ENCODE assay signal across 8 cellular contexts in the genomic region with DNA sequence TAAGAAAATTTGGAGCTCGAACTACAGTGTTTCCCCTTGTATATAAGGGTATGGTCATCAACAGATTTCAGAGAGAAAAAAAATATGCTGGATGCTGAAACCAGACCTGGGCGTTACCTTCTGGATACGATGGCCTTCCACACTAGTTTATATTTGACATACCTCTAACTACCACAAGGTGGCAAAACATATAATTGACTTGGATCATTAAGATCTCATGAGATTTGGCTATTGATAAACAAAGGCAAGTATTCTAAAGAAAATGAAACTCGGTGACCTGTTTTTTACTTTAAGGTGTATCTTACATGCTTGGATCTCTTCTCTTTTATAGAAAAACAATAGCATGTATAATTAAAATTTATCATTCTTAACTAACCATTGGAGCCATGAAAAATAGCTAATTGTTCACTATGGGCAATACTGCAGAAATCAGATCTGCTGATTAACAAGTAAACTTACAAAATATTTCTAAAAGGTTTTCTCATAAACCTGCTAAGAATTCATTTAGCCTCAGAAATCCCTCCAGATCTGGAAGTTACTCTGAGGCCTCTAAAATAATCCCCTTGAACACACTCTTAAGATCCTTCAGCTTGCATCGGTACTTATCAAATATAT.
A peak's percentile ranks its signal among the peaks of the same experiment; 100 is the strongest.
DNase-seq lines count a peak whose midpoint lies in the region; ATAC-seq and TF ChIP-seq lines count a peak whose summit lies in the region.

No MANE protein-coding gene starts in this region.

- H3K4me1 Mint-ChIP-seq in natural killer cell (peaks cover 0 to 5% of the 10 kb centered on the region in 2 donors), chondrocyte (ENCODE audit: low read depth) (no peaks in the 10 kb centered on the region)
- peaks cover 0 to 2% of the 10 kb centered on the region in 2 donors for H3K4me1 Mint-ChIP-seq in natural killer cell treated with Interleukin-12 subunit alpha and Interleukin-12 subunit beta and Interleukin-15 and Interleukin-18, amount 100 ng/mL, for 72 hours (ENCODE audit: low read depth in 2 of 2)
- peaks cover 18% of the 10 kb centered on the region for H3K4me1 Mint-ChIP-seq in activated T-helper 2 cell treated with anti-CD3 and anti-CD28 coated beads, Interferon-gamma antibody, Interleukin-2, Interleukin-4, amounts not matched to agents 10 μg/mL and 5 μg/mL and 100 μg/mL, durations not matched to agents 14 hours and 24 hours and 36 hours (ENCODE audit: low read depth)

- TF ChIP-seq CTCF in natural killer cell (IDR thresholded peaks at IDR 0.05) (peak; percentile 44), chondrocyte (IDR thresholded peaks at IDR 0.05) (peak; percentile 70)

- intact Hi-C loops in natural killer cell (cut with micrococcal nuclease) = loop anchor here (5.0 kb wide), 1 partner anchor 140 kb away; no protein-coding TSS in a partner anchor
- intact Hi-C loops in activated T-helper 2 cell treated with anti-CD3 and anti-CD28 coated beads, Interferon-gamma antibody, Interleukin-2, Interleukin-4, amounts not matched to agents 10 μg/mL and 5 μg/mL and 100 μg/mL, durations not matched to agents 14 hours and 24 hours and 36 hours (cut with micrococcal nuclease) = loop anchor here (1.0 kb wide), 1 partner anchor 141 kb away; no protein-coding TSS in a partner anchor

- ATAC-seq in natural killer cell (peak in 1 of 3 donors; percentile 44), HG03432 (IDR thresholded peaks at IDR 0.05; ENCODE audit: unreplicated experiment) (peak; percentile 82), HG02938 (IDR thresholded peaks at IDR 0.05; ENCODE audit: unreplicated experiment) (no peak)
- no peak for ATAC-seq in natural killer cell treated with Interleukin-12 subunit alpha and Interleukin-12 subunit beta and Interleukin-15 and Interleukin-18, amount 100 ng/mL, for 72 hours

- H3K9me3 Mint-ChIP-seq in natural killer cell (no peaks in the 10 kb centered on the region), chondrocyte (ENCODE audit: low read depth) (no peaks in the 10 kb centered on the region)
- H3K9me3 Mint-ChIP-seq in natural killer cell treated with Interleukin-12 subunit alpha and Interleukin-12 subunit beta and Interleukin-15 and Interleukin-18, amount 100 ng/mL, for 72 hours = no peaks in the 10 kb centered on the region
- H3K9me3 Mint-ChIP-seq in activated T-helper 2 cell treated with anti-CD3 and anti-CD28 coated beads, Interferon-gamma antibody, Interleukin-2, Interleukin-4, amounts not matched to agents 10 μg/mL and 5 μg/mL and 100 μg/mL, durations not matched to agents 14 hours and 24 hours and 36 hours = no peaks in the 10 kb centered on the region

- H3K36me3 Mint-ChIP-seq in natural killer cell (no peaks in the 10 kb centered on the region), chondrocyte (ENCODE audit: low read depth) (no peaks in the 10 kb centered on the region)
- no peaks in the 10 kb centered on the region for H3K36me3 Mint-ChIP-seq in natural killer cell treated with Interleukin-12 subunit alpha and Interleukin-12 subunit beta and Interleukin-15 and Interleukin-18, amount 100 ng/mL, for 72 hours
- H3K36me3 Mint-ChIP-seq in activated T-helper 2 cell treated with anti-CD3 and anti-CD28 coated beads, Interferon-gamma antibody, Interleukin-2, Interleukin-4, amounts not matched to agents 10 μg/mL and 5 μg/mL and 100 μg/mL, durations not matched to agents 14 hours and 24 hours and 36 hours (ENCODE audit: low read depth) = no peaks in the 10 kb centered on the region

- no peak for DNase-seq in natural killer cell
- no peak for DNase-seq in natural killer cell treated with Interleukin-12 subunit alpha and Interleukin-12 subunit beta and Interleukin-15 and Interleukin-18, amount 100 ng/mL, for 72 hours (ENCODE audit: low spot score)
- no peak for DNase-seq in chondrocyte (ENCODE audit: low spot score)
- DNase-seq in dedifferentiated amniotic fluid mesenchymal stem cell (ENCODE audit: extremely low spot score) = no peak
- DNase-seq in activated T-helper 2 cell treated with anti-CD3 and anti-CD28 coated beads, Interferon-gamma antibody, Interleukin-2, Interleukin-4, amounts not matched to agents 10 μg/mL and 5 μg/mL and 100 μg/mL, durations not matched to agents 14 hours and 24 hours and 36 hours (ENCODE audit: low spot score) = no peak
- no peak for DNase-seq in MV-4-11 (lab: John Stamatoyannopoulos, UW)

- peaks cover 8 to 9% of the 10 kb centered on the region in 2 donors for H3K27me3 Mint-ChIP-seq in natural killer cell (ENCODE audit: low read depth in 2 of 2)
- H3K27me3 Mint-ChIP-seq in natural killer cell treated with Interleukin-12 subunit alpha and Interleukin-12 subunit beta and Interleukin-15 and Interleukin-18, amount 100 ng/mL, for 72 hours = peaks cover 20 to 29% of the 10 kb centered on the region in 2 donors
- H3K27me3 Mint-ChIP-seq in chondrocyte (ENCODE audit: low read depth) = peaks cover 15% of the 10 kb centered on the region
- no peaks in the 10 kb centered on the region for H3K27me3 Mint-ChIP-seq in activated T-helper 2 cell treated with anti-CD3 and anti-CD28 coated beads, Interferon-gamma antibody, Interleukin-2, Interleukin-4, amounts not matched to agents 10 μg/mL and 5 μg/mL and 100 μg/mL, durations not matched to agents 14 hours and 24 hours and 36 hours (ENCODE audit: low read depth)

- H3K4me3 Mint-ChIP-seq in natural killer cell (no peak overlapping the region), chondrocyte (ENCODE audit: unreplicated experiment) (no peak overlapping the region)
- no peak overlapping the region for H3K4me3 Mint-ChIP-seq in natural killer cell treated with Interleukin-12 subunit alpha and Interleukin-12 subunit beta and Interleukin-15 and Interleukin-18, amount 100 ng/mL, for 72 hours
- H3K4me3 Mint-ChIP-seq in activated T-helper 2 cell treated with anti-CD3 and anti-CD28 coated beads, Interferon-gamma antibody, Interleukin-2, Interleukin-4, amounts not matched to agents 10 μg/mL and 5 μg/mL and 100 μg/mL, durations not matched to agents 14 hours and 24 hours and 36 hours (ENCODE audit: low read depth) = no peak overlapping the region

- no peak overlapping the region for H3K27ac Mint-ChIP-seq in natural killer cell
- no peak overlapping the region for H3K27ac Mint-ChIP-seq in natural killer cell treated with Interleukin-12 subunit alpha and Interleukin-12 subunit beta and Interleukin-15 and Interleukin-18, amount 100 ng/mL, for 72 hours
- H3K27ac Mint-ChIP-seq in chondrocyte (ENCODE audit: unreplicated experiment) = no peak overlapping the region
- H3K27ac Mint-ChIP-seq in activated T-helper 2 cell treated with anti-CD3 and anti-CD28 coated beads, Interferon-gamma antibody, Interleukin-2, Interleukin-4, amounts not matched to agents 10 μg/mL and 5 μg/mL and 100 μg/mL, durations not matched to agents 14 hours and 24 hours and 36 hours = no peak overlapping the region
